Comparison of ENCODE assay signal across 15 cellular contexts in genomic region chr16:9114112-9114511, GRCh38. TPM values are rescaled to one million over a fixed set of nuclear protein-coding genes. Genes with fewer than 3 reads are reported as not detected.
DNase-seq lines count a peak whose midpoint lies in the region; ATAC-seq and TF ChIP-seq lines count a peak whose summit lies in the region.
"Had no signal": no experiment of that assay in that cellular context is flagged by ENCODE, and none has a peak within 500 bp of the region (broad histone marks: within the 10 kb centered on the region; RNA-seq: fewer than 3 reads in every experiment).

No MANE protein-coding gene starts in this region.

- peaks cover 54% of the 10 kb centered on the region for H3K4me1 Mint-ChIP-seq in activated CD4-positive, alpha-beta T cell treated with anti-CD3 and anti-CD28 coated beads, Interleukin-2, amount 10 ng/mL, durations not matched to agents 24 days and 14 days
- peaks cover 99% of the 10 kb centered on the region for H3K4me1 Mint-ChIP-seq in chondrocyte (ENCODE audit: low read depth)

- no peak overlapping the region for H2AK5ac ChIP-seq in trophoblast cell (ENCODE audit: low read length)

- ATAC-seq in Panc1 = 0 out of 2 replicates have a peak, but pooled peaks have one; percentile 17
- no peak for ATAC-seq in GM21717 (IDR thresholded peaks at IDR 0.05; ENCODE audit: unreplicated experiment)
- ATAC-seq in GM18505 (IDR thresholded peaks at IDR 0.05; ENCODE audit: unreplicated experiment) = no peak
- ATAC-seq: body of pancreas, left colon, upper lobe of right lung had no signal

- H2BK12ac ChIP-seq in trophoblast cell (ENCODE audit: low read length) = no peak overlapping the region

- peak overlapping the region; percentile 22 for H3K27ac Mint-ChIP-seq in activated CD4-positive, alpha-beta T cell treated with anti-CD3 and anti-CD28 coated beads, Interleukin-2, amount 10 ng/mL, durations not matched to agents 24 days and 14 days
- peak overlapping the region; percentile 88 for H3K27ac Mint-ChIP-seq in chondrocyte (ENCODE audit: unreplicated experiment)

- H3K9me3 ChIP-seq in Panc1 (ENCODE audit: control insufficient read depth, insufficient read depth, low read depth, low read length) = no peaks in the 10 kb centered on the region
- no peaks in the 10 kb centered on the region for H3K9me3 ChIP-seq in trophoblast cell (ENCODE audit: insufficient read depth, low read depth, low read length)
- H3K9me3 ChIP-seq: body of pancreas, spleen, upper lobe of right lung had no signal

- H3K9ac ChIP-seq in trophoblast cell (ENCODE audit: low read length) = no peak overlapping the region

- H3K4me3 ChIP-seq in Panc1 (ENCODE audit: low read depth in 2 of 2, low read length in 2 of 2) (no peak overlapping the region), trophoblast cell (ENCODE audit: low read depth, low read length) (no peak overlapping the region)
- H3K4me3 ChIP-seq: body of pancreas, spleen, upper lobe of right lung had no signal

- H3K27ac ChIP-seq in Panc1 (ENCODE audit: low read length) (peak overlapping the region; percentile 13; the same call in 1 of the 2 replicates), trophoblast cell (ENCODE audit: low read depth, low read length) (no peak overlapping the region)
- H3K27ac ChIP-seq: upper lobe of right lung had no signal

- H3K36me3 Mint-ChIP-seq in activated CD4-positive, alpha-beta T cell treated with anti-CD3 and anti-CD28 coated beads, Interleukin-2, amount 10 ng/mL, durations not matched to agents 24 days and 14 days (ENCODE audit: low read depth) = peaks cover 58% of the 10 kb centered on the region
- peaks cover 17% of the 10 kb centered on the region for H3K36me3 Mint-ChIP-seq in chondrocyte (ENCODE audit: low read depth)

- peaks cover 60% of the 10 kb centered on the region for H3K36me3 ChIP-seq in Panc1 (ENCODE audit: control insufficient read depth, insufficient read depth, low read length)
- peaks cover 8 to 16% of the 10 kb centered on the region in 2 experiments for H3K36me3 ChIP-seq in trophoblast cell (ENCODE audit: control insufficient read depth in 1 of 2, insufficient read depth in 2 of 2, low read length in 2 of 2)

- in situ Hi-C loops in Panc1 (cut with HindIII; ENCODE audit: low pct_unique_long_range_greater_than_20kb, low sequenced_read_pairs) = no loop called here

- no peaks in the 10 kb centered on the region for H3K27me3 ChIP-seq in Panc1 (ENCODE audit: control insufficient read depth, insufficient read depth, low read length)
- no peaks in the 10 kb centered on the region for H3K27me3 ChIP-seq in trophoblast cell (ENCODE audit: insufficient read depth, low read length)
- H3K27me3 ChIP-seq: body of pancreas, spleen, upper lobe of right lung had no signal

- H3K79me2 ChIP-seq in trophoblast cell (ENCODE audit: control insufficient read depth, insufficient read depth, low read length, poor library complexity) = peaks cover 6% of the 10 kb centered on the region

- H3K14ac ChIP-seq in trophoblast cell (ENCODE audit: low read length) = no peak overlapping the region

- no peak overlapping the region for H4K8ac ChIP-seq in trophoblast cell (ENCODE audit: low read depth, low read length)

- H4K12ac ChIP-seq in trophoblast cell (ENCODE audit: low read depth, low read length) = no peak overlapping the region

- TF ChIP-seq CTCF in Panc1 (IDR thresholded peaks at IDR 0.05) (no peak), chondrocyte (IDR thresholded peaks at IDR 0.05) (no peak)

- H4K91ac ChIP-seq in trophoblast cell (ENCODE audit: low read depth, low read length) = no peak overlapping the region

- H3K27me3 Mint-ChIP-seq in activated CD4-positive, alpha-beta T cell treated with anti-CD3 and anti-CD28 coated beads, Interleukin-2, amount 10 ng/mL, durations not matched to agents 24 days and 14 days = no peaks in the 10 kb centered on the region
- H3K27me3 Mint-ChIP-seq in chondrocyte (ENCODE audit: low read depth) = no peaks in the 10 kb centered on the region

- H3K9me3 Mint-ChIP-seq in activated CD4-positive, alpha-beta T cell treated with anti-CD3 and anti-CD28 coated beads, Interleukin-2, amount 10 ng/mL, durations not matched to agents 24 days and 14 days = no peaks in the 10 kb centered on the region
- H3K9me3 Mint-ChIP-seq in chondrocyte (ENCODE audit: low read depth) = no peaks in the 10 kb centered on the region

- TF ChIP-seq POLR2A in GM18505 (IDR thresholded peaks at IDR 0.05; ENCODE audit: borderline replicate concordance, extremely low read depth, insufficient read depth, insufficient read length) = no peak

- no peak overlapping the region for H2AFZ ChIP-seq in trophoblast cell (ENCODE audit: insufficient read depth, low read length, poor library complexity)

- intact Hi-C loops in activated CD4-positive, alpha-beta T cell treated with anti-CD3 and anti-CD28 coated beads, Interleukin-2, amount 10 ng/mL, durations not matched to agents 24 days and 14 days (cut with micrococcal nuclease) = no loop called here
- intact Hi-C loops in Panc1 (cut with micrococcal nuclease; ENCODE audit: unreplicated experiment) = no loop called here

- H3K79me1 ChIP-seq in trophoblast cell (ENCODE audit: low read length) = peaks cover 5% of the 10 kb centered on the region

- WGBS in trophoblast cell (ENCODE audit: extremely low coverage, insufficient coverage, insufficient read length) = no CpG with 5 or more reads among the region's 5 CpGs

- no peak overlapping the region for H3K23ac ChIP-seq in trophoblast cell (ENCODE audit: low read length)

- no peak overlapping the region for H3K4me3 Mint-ChIP-seq in activated CD4-positive, alpha-beta T cell treated with anti-CD3 and anti-CD28 coated beads, Interleukin-2, amount 10 ng/mL, durations not matched to agents 24 days and 14 days
- no peak overlapping the region for H3K4me3 Mint-ChIP-seq in chondrocyte (ENCODE audit: unreplicated experiment)

- no peak overlapping the region for H2BK120ac ChIP-seq in trophoblast cell (ENCODE audit: insufficient read depth, low read length, poor library complexity)

- peaks cover 37% of the 10 kb centered on the region for H3K4me1 ChIP-seq in Panc1 (ENCODE audit: control insufficient read depth, insufficient read depth, low read length)
- peaks cover 14 to 19% of the 10 kb centered on the region in 2 experiments for H3K4me1 ChIP-seq in trophoblast cell (ENCODE audit: control insufficient read depth in 1 of 2, insufficient read depth in 2 of 2, low read length in 2 of 2)

- no peak for DNase-seq in activated CD4-positive, alpha-beta T cell treated with anti-CD3 and anti-CD28 coated beads, Interleukin-2, amount 10 ng/mL, durations not matched to agents 24 days and 14 days
- DNase-seq in activated CD4-positive, alpha-beta T cell treated with anti-CD3 and anti-CD28 coated beads, Interleukin-2, amount 50 U/mL, for 48 hours = no peak
- DNase-seq in Panc1 (ENCODE audit: low read depth, low spot score) = no peak
- no peak for DNase-seq in chondrocyte (ENCODE audit: low spot score)
- DNase-seq in trophoblast cell = no peak
- no peak for DNase-seq in NCI-H2171 (lab: John Stamatoyannopoulos, UW)
- DNase-seq: body of pancreas, H7, left colon, NCI-H446, spleen, T-helper 9 cell, upper lobe of right lung had no signal

- POLR2A ChIA-PET in Panc1 (lab: Charles Lee) = no interaction called here

- no peak overlapping the region for H2BK5ac ChIP-seq in trophoblast cell (ENCODE audit: low read depth, low read length, poor library complexity)

- CTCF ChIA-PET in Panc1 (lab: Charles Lee) = no interaction called here

- no TSS peak for BruUV-seq in Panc1 (replicated peaks; lab: Mats Ljungman, UMichigan)

- H3K18ac ChIP-seq in trophoblast cell (ENCODE audit: low read length) = peak overlapping the region; percentile 14

- peak overlapping the region; percentile 76 for H3K4ac ChIP-seq in trophoblast cell (ENCODE audit: low read depth, low read length)

- H3K4me2 ChIP-seq in trophoblast cell (ENCODE audit: low read length) = no peak overlapping the region

RNA-seq across cellular contexts. Expression of gene HAPSTR1, which starts 22.7 kb away (rescaled TPM):
- 53.4 and 54.2 TPM in 2 replicates for total RNA-seq in activated CD4-positive, alpha-beta T cell treated with anti-CD3 and anti-CD28 coated beads, Interleukin-2, amount 10 ng/mL, durations not matched to agents 24 days and 14 days
- total RNA-seq in Panc1 (2021; ENCODE audit: unreplicated experiment) (49.9 TPM), chondrocyte (82.5 to 84.3 TPM (median 83.0 TPM) in 3 replicates)
- 15.7 TPM for polyA plus RNA-seq in Panc1 (2012; ENCODE audit: insufficient read length)
- 60.4 and 60.6 TPM in 2 replicates for polyA plus RNA-seq in trophoblast cell (2013)
